Comparison of ENCODE assay signal across 8 cellular contexts in the genomic region with DNA sequence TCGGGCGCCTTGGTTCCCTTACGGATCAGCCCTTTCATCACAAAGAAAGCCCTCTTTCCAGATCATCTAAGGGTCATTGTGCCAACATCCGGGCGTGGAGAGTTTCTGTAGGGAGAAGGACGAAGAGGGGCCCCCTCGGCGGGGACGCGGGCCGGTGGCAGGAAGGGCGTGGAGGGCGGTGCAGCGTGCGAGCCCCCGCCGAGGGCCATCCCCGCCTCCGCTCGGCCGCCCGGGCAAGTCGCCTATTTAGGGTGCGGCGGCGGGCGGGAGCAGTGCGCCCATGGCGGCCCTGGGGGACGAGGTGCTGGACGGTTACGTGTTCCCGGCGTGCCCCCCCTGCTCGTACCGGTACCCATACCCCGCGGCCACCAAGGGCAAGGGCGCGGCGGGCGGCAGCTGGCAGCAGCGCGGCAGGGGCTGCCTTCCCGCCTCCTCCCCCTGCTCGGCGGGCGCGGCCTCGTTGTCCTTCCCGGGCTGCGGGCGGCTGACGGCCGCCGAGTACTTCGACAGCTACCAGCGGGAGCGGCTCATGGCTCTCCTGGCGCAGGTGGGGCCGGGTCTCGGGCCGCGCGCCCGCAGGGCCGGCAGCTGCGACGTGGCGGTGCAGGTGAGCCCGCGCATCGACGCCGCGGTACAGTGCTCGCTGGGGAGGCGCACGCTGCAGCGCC.
DNase-seq lines count a peak whose midpoint lies in the region; ATAC-seq lines count a peak whose summit lies in the region.

A gene with protein sequence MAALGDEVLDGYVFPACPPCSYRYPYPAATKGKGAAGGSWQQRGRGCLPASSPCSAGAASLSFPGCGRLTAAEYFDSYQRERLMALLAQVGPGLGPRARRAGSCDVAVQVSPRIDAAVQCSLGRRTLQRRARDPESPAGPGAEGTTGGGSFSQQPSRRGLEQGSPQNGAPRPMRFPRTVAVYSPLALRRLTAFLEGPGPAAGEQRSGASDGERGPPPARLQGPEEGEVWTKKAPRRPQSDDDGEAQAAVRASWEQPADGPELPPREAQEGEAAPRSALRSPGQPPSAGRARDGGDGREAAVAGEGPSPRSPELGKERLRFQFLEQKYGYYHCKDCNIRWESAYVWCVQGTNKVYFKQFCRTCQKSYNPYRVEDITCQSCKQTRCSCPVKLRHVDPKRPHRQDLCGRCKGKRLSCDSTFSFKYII (plus strand): TSS at position 241 of the 668 bp plus-strand sequence. CDS start 40 bp downstream, at position 281.

- no peaks in the 10 kb centered on the region for H3K36me3 ChIP-seq in iPS-20b (ENCODE audit: insufficient read depth, low read depth, low read length)

- no peak within 1 kb of the TSS for H3K27ac ChIP-seq in iPS-20b (ENCODE audit: low read length)

- DNase-seq in NCI-H748 (lab: John Stamatoyannopoulos, UW; ENCODE audit: unreplicated experiment) (peak; percentile 64), NCI-H748 treated with DMSO at 0.1 percent for 48 hours (lab: John Stamatoyannopoulos, UW) (no peak), activated gamma-delta T cell treated with Interleukin-2 at 50 U/mL for 16 hours (peak; percentile 4), AG08396 (ENCODE audit: low spot score) (no peak), NCI-H446 treated with DMSO at 0.1 percent for 48 hours (lab: John Stamatoyannopoulos, UW) (no peak), NCI-H1436 treated with DMSO at 0.1 percent for 48 hours (lab: John Stamatoyannopoulos, UW) (no peak)
- DNase-seq in stimulated activated naive CD8-positive, alpha-beta T cell treated with anti-CD3 and anti-CD28 coated beads, Interleukin-15, amount 100 ng/mL, for 72 hours: no peak

- peak within 1 kb of the TSS; percentile 54; the same call in 1 of the 2 replicates for H3K4me3 ChIP-seq in iPS-20b (ENCODE audit: low read length)

- no peak within 1 kb of the TSS for H3K9ac ChIP-seq in iPS-20b (ENCODE audit: low read depth, low read length)

- ATAC-seq in stimulated activated naive CD8-positive, alpha-beta T cell treated with anti-CD3 and anti-CD28 coated beads, Interleukin-15, amount 100 ng/mL, for 72 hours: peak; percentile 62

- no peak within 1 kb of the TSS for H3K27ac Mint-ChIP-seq in stimulated activated naive CD8-positive, alpha-beta T cell treated with anti-CD3 and anti-CD28 coated beads, Interleukin-15, amount 100 ng/mL, for 72 hours

- H3K4me3 Mint-ChIP-seq in stimulated activated naive CD8-positive, alpha-beta T cell treated with anti-CD3 and anti-CD28 coated beads, Interleukin-15, amount 100 ng/mL, for 72 hours: peak within 1 kb of the TSS; percentile 75 to 77

- peaks cover 84% of the 10 kb centered on the region for H3K27me3 ChIP-seq in iPS-20b (ENCODE audit: insufficient read depth, low read length)

- H3K9me3 ChIP-seq in iPS-20b (ENCODE audit: insufficient read depth, low read depth, low read length): no peaks in the 10 kb centered on the region

- peaks cover 64% of the 10 kb centered on the region for H3K27me3 Mint-ChIP-seq in stimulated activated naive CD8-positive, alpha-beta T cell treated with anti-CD3 and anti-CD28 coated beads, Interleukin-15, amount 100 ng/mL, for 72 hours

- peaks cover 12% of the 10 kb centered on the region; the same call in 1 of the 2 replicates for H3K4me1 ChIP-seq in iPS-20b (ENCODE audit: insufficient read depth, low read length)

- no peaks in the 10 kb centered on the region for H3K9me3 Mint-ChIP-seq in stimulated activated naive CD8-positive, alpha-beta T cell treated with anti-CD3 and anti-CD28 coated beads, Interleukin-15, amount 100 ng/mL, for 72 hours

- peaks cover 6% of the 10 kb centered on the region for H3K4me1 Mint-ChIP-seq in stimulated activated naive CD8-positive, alpha-beta T cell treated with anti-CD3 and anti-CD28 coated beads, Interleukin-15, amount 100 ng/mL, for 72 hours

Comparison
In these comparisons a context has a peak if more than half of its experiments do, and no peak if none do; other contexts are left out.
1. DNase-seq: peak in NCI-H748 (single experiment) and activated gamma-delta T cell treated with Interleukin-2 at 50 U/mL for 16 hours (single experiment); none in NCI-H748 treated with DMSO at 0.1 percent for 48 hours (single experiment), stimulated activated naive CD8-positive, alpha-beta T cell treated with anti-CD3 and anti-CD28 coated beads, Interleukin-15, amount 100 ng/mL, for 72 hours (0 of 2), AG08396 (single experiment), NCI-H446 treated with DMSO at 0.1 percent for 48 hours (single experiment) and NCI-H1436 treated with DMSO at 0.1 percent for 48 hours (single experiment).